ENCODE assay signal across 16 cellular contexts in genomic region chr9:35944173-35944572, GRCh38. TPM values are rescaled to one million over a fixed set of nuclear protein-coding genes. Genes with fewer than 3 reads are reported as not detected.
"Had no signal": no experiment of that assay in that cellular context is flagged by ENCODE, and none has a peak within 500 bp of the region (broad histone marks: within the 10 kb centered on the region; RNA-seq: fewer than 3 reads in every experiment).

No MANE protein-coding gene starts in this region.

- H3K4me3 Mint-ChIP-seq: activated B cell treated with CpG ODN at 0.5 μM for 24 hours; activated CD4-positive, alpha-beta T cell treated with anti-CD3 and anti-CD28 coated beads, Interleukin-2, amount 10 ng/mL, durations not matched to agents 24 days and 14 days; memory B cell; neural crest cell had no signal

- H3K4me1 ChIP-seq: foreskin keratinocyte had no signal

- H3K27ac Mint-ChIP-seq: activated B cell treated with CpG ODN at 0.5 μM for 24 hours; activated CD4-positive, alpha-beta T cell treated with anti-CD3 and anti-CD28 coated beads, Interleukin-2, amount 10 ng/mL, durations not matched to agents 24 days and 14 days; activated naive CD4-positive, alpha-beta T cell treated with anti-CD3 and anti-CD28 coated beads, Interleukin-2, amount 50 U/mL, for 72 hours; activated T-helper 2 cell treated with anti-CD3 and anti-CD28 coated beads, Interferon-gamma antibody, Interleukin-2, Interleukin-4, amounts not matched to agents 10 μg/mL and 5 μg/mL and 100 μg/mL, durations not matched to agents 14 hours and 24 hours and 36 hours; memory B cell had no signal

- H3K9me3 Mint-ChIP-seq: activated B cell treated with CpG ODN at 0.5 μM for 24 hours; activated CD4-positive, alpha-beta T cell treated with anti-CD3 and anti-CD28 coated beads, Interleukin-2, amount 10 ng/mL, durations not matched to agents 24 days and 14 days; activated naive CD4-positive, alpha-beta T cell treated with anti-CD3 and anti-CD28 coated beads, Interleukin-2, amount 50 U/mL, for 72 hours; activated T-helper 2 cell treated with anti-CD3 and anti-CD28 coated beads, Interferon-gamma antibody, Interleukin-2, Interleukin-4, amounts not matched to agents 10 μg/mL and 5 μg/mL and 100 μg/mL, durations not matched to agents 14 hours and 24 hours and 36 hours; memory B cell; neural crest cell had no signal

- H3K9me3 ChIP-seq: esophagus muscularis mucosa, thyroid gland had no signal

- H3K4me3 ChIP-seq: esophagus muscularis mucosa, skin epidermis, thyroid gland had no signal

- H3K27ac ChIP-seq: brain microvascular endothelial cell, esophagus muscularis mucosa, foreskin keratinocyte had no signal

- H3K27me3 ChIP-seq: brain microvascular endothelial cell, esophagus muscularis mucosa, foreskin keratinocyte, thyroid gland had no signal

- ATAC-seq: activated naive CD4-positive, alpha-beta T cell treated with anti-CD3 and anti-CD28 coated beads, Interleukin-2, amount 50 U/mL, for 72 hours; foreskin keratinocyte had no signal

- DNase-seq: activated B cell treated with CpG ODN at 0.5 μM for 24 hours; activated CD4-positive, alpha-beta T cell treated with anti-CD3 and anti-CD28 coated beads, Interleukin-2, amount 10 ng/mL, durations not matched to agents 24 days and 14 days; activated CD8-positive, alpha-beta memory T cell treated with anti-CD3 and anti-CD28 coated beads for 24 hours; amniotic stem cell; brain microvascular endothelial cell; foreskin keratinocyte; T-helper 2 cell; thyroid gland had no signal

- H3K36me3 Mint-ChIP-seq: activated naive CD4-positive, alpha-beta T cell treated with anti-CD3 and anti-CD28 coated beads, Interleukin-2, amount 50 U/mL, for 72 hours; memory B cell had no signal

- H3K36me3 ChIP-seq: brain microvascular endothelial cell, esophagus muscularis mucosa, thyroid gland had no signal

RNA-seq across cellular contexts. Expression of gene OR2S2, which starts 13.8 kb away (rescaled TPM):
- total RNA-seq: activated B cell treated with CpG ODN at 0.5 μM for 24 hours; activated CD4-positive, alpha-beta T cell treated with anti-CD3 and anti-CD28 coated beads, Interleukin-2, amount 10 ng/mL, durations not matched to agents 24 days and 14 days; activated naive CD4-positive, alpha-beta T cell treated with anti-CD3 and anti-CD28 coated beads, Interleukin-2, amount 50 U/mL, for 72 hours; activated T-helper 2 cell treated with anti-CD3 and anti-CD28 coated beads, Interferon-gamma antibody, Interleukin-2, Interleukin-4, amounts not matched to agents 10 μg/mL and 5 μg/mL and 100 μg/mL, durations not matched to agents 14 hours and 24 hours and 36 hours; cerebellum; dermis microvascular lymphatic vessel endothelial cell; esophagus muscularis mucosa; foreskin keratinocyte; neural crest cell; thyroid gland had no signal

RNA-seq across cellular contexts. Expression of gene SPAAR, which starts 34.9 kb away (rescaled TPM):
- total RNA-seq: activated B cell treated with CpG ODN at 0.5 μM for 24 hours; activated CD4-positive, alpha-beta T cell treated with anti-CD3 and anti-CD28 coated beads, Interleukin-2, amount 10 ng/mL, durations not matched to agents 24 days and 14 days; activated naive CD4-positive, alpha-beta T cell treated with anti-CD3 and anti-CD28 coated beads, Interleukin-2, amount 50 U/mL, for 72 hours; activated T-helper 2 cell treated with anti-CD3 and anti-CD28 coated beads, Interferon-gamma antibody, Interleukin-2, Interleukin-4, amounts not matched to agents 10 μg/mL and 5 μg/mL and 100 μg/mL, durations not matched to agents 14 hours and 24 hours and 36 hours; foreskin keratinocyte; neural crest cell had no signal

RNA-seq across cellular contexts. Expression of gene HRCT1, which starts 38.2 kb away (rescaled TPM):
- total RNA-seq: activated B cell treated with CpG ODN at 0.5 μM for 24 hours; activated CD4-positive, alpha-beta T cell treated with anti-CD3 and anti-CD28 coated beads, Interleukin-2, amount 10 ng/mL, durations not matched to agents 24 days and 14 days; activated naive CD4-positive, alpha-beta T cell treated with anti-CD3 and anti-CD28 coated beads, Interleukin-2, amount 50 U/mL, for 72 hours; activated T-helper 2 cell treated with anti-CD3 and anti-CD28 coated beads, Interferon-gamma antibody, Interleukin-2, Interleukin-4, amounts not matched to agents 10 μg/mL and 5 μg/mL and 100 μg/mL, durations not matched to agents 14 hours and 24 hours and 36 hours; cerebellum; neural crest cell had no signal
